Comparison of ENCODE assay signal across 27 cellular contexts in genomic region chr7:561631-562393, GRCh38. TPM values are rescaled to one million over a fixed set of nuclear protein-coding genes. Genes with fewer than 3 reads are reported as not detected.
DNase-seq lines count a peak whose midpoint lies in the region; ATAC-seq, FAIRE-seq and TF ChIP-seq lines count a peak whose summit lies in the region.
"Had no signal": no experiment of that assay in that cellular context is flagged by ENCODE, and none has a peak within 500 bp of the region (broad histone marks: within the 10 kb centered on the region; RNA-seq: fewer than 3 reads in every experiment).

No MANE protein-coding gene starts in this region.

- peak overlapping the region; percentile 59 for H3K27ac Mint-ChIP-seq in neural progenitor cell
- no peak overlapping the region for H3K27ac Mint-ChIP-seq in type B pancreatic cell
- H3K27ac Mint-ChIP-seq in activated naive CD4-positive, alpha-beta T cell treated with anti-CD3 and anti-CD28 coated beads, Interleukin-2, amount 50 U/mL, for 72 hours, result peak overlapping the region in 1 of 2 donors; percentile 68
- H3K27ac Mint-ChIP-seq: activated B cell treated with CpG ODN at 0.5 μM for 24 hours; activated naive CD4-positive, alpha-beta T cell treated with anti-CD3 and anti-CD28 coated beads, Interleukin-2, amount 50 U/mL, for 24 hours; T-helper 17 cell had no signal

- no peaks in the 10 kb centered on the region for H3K79me2 ChIP-seq in neural progenitor cell (ENCODE audit: low read depth)
- H3K79me2 ChIP-seq: hepatocyte had no signal

- no peaks in the 10 kb centered on the region for H4K20me1 ChIP-seq in neural progenitor cell (ENCODE audit: low read depth)

- H3K4me1 Mint-ChIP-seq in neural progenitor cell (peaks cover 4% of the 10 kb centered on the region), type B pancreatic cell (ENCODE audit: unreplicated experiment) (peaks cover 6% of the 10 kb centered on the region)
- H3K4me1 Mint-ChIP-seq: activated B cell treated with CpG ODN at 0.5 μM for 24 hours, T-helper 17 cell had no signal

- no peak for TF ChIP-seq CTCF in right atrium auricular region (IDR thresholded peaks at IDR 0.05)
- TF ChIP-seq CTCF in epithelial cell of proximal tubule (conservative IDR thresholded peaks at IDR 0.05; ENCODE audit: low read depth, low read length), result no peak
- TF ChIP-seq CTCF in neural progenitor cell (IDR thresholded peaks at IDR 0.05), result no peak
- no peak for TF ChIP-seq CTCF in type B pancreatic cell (conservative IDR thresholded peaks at IDR 0.05)

- no peaks in the 10 kb centered on the region for H3F3A ChIP-seq in neural progenitor cell (ENCODE audit: low read depth)

- H3K4me3 Mint-ChIP-seq in neural progenitor cell, result no peak overlapping the region
- no peak overlapping the region for H3K4me3 Mint-ChIP-seq in type B pancreatic cell
- H3K4me3 Mint-ChIP-seq: activated B cell treated with CpG ODN at 0.5 μM for 24 hours; activated CD8-positive, alpha-beta T cell treated with anti-CD3 and anti-CD28 coated beads for 36 hours; activated naive CD4-positive, alpha-beta T cell treated with anti-CD3 and anti-CD28 coated beads, Interleukin-2, amount 50 U/mL, for 24 hours; brain; stimulated activated naive CD8-positive, alpha-beta T cell treated with anti-CD3 and anti-CD28 coated beads, Interleukin-15, amount 100 ng/mL, for 72 hours; T-helper 17 cell had no signal

- H3K4me1 ChIP-seq in right atrium auricular region (peaks cover 0 to 17% of the 10 kb centered on the region in 2 donors), neural progenitor cell (no peaks in the 10 kb centered on the region)
- H3K4me1 ChIP-seq: BE2C, upper lobe of right lung had no signal

- FAIRE-seq in urothelium cell line (lab: Jason Lieb, UNC), result peak; percentile 13
- FAIRE-seq: GM18507, islet of Langerhans had no signal

- H3K27ac ChIP-seq in right atrium auricular region, result no peak overlapping the region
- H3K27ac ChIP-seq in neural progenitor cell, result no peak overlapping the region
- H3K27ac ChIP-seq: hepatocyte, upper lobe of right lung had no signal

- H3K9ac ChIP-seq in neural progenitor cell, result no peak overlapping the region

- H3K4me3 ChIP-seq in right atrium auricular region, result no peak overlapping the region
- peak overlapping the region; percentile 40 for H3K4me3 ChIP-seq in epithelial cell of proximal tubule (ENCODE audit: low read depth, low read length)
- H3K4me3 ChIP-seq in neural progenitor cell, result no peak overlapping the region
- H3K4me3 ChIP-seq: hepatocyte, upper lobe of right lung had no signal

- no peaks in the 10 kb centered on the region for H3K9me3 ChIP-seq in right atrium auricular region
- no peaks in the 10 kb centered on the region for H3K9me3 ChIP-seq in neural progenitor cell (ENCODE audit: low read depth)
- H3K9me3 ChIP-seq: BE2C, upper lobe of right lung had no signal

- DNase-seq in left ventricle myocardium superior (no peak), right atrium auricular region (ENCODE audit: low spot score) (no peak), epithelial cell of proximal tubule (ENCODE audit: low read depth) (peak; percentile 69), neural progenitor cell (ENCODE audit: low spot score) (no peak), urothelium cell line (ENCODE audit: low spot score) (no peak), RKO (ENCODE audit: low spot score) (no peak), type B pancreatic cell (ENCODE audit: extremely low spot score, unreplicated experiment) (no peak)
- DNase-seq in activated naive CD4-positive, alpha-beta T cell treated with anti-CD3 and anti-CD28 coated beads, Interleukin-2, amount 50 U/mL, for 72 hours (ENCODE audit: low spot score in 2 of 2), result no peak
- DNase-seq: activated B cell treated with CpG ODN at 0.5 μM for 24 hours; activated CD8-positive, alpha-beta T cell treated with anti-CD3 and anti-CD28 coated beads for 36 hours; activated T-cell treated with anti-CD3 and anti-CD28 coated beads, Interleukin-2, amount 50 U/mL, for 48 hours; BE2C; Calu3; KG1; NCI-H1048; NCI-H2029 treated with DMSO at 0.1 percent for 48 hours; NCI-H510A treated with DMSO at 0.1 percent for 48 hours; SIG-M5; stimulated activated CD4-positive, alpha-beta T cell treated with anti-CD3 and anti-CD28 coated beads, Interleukin-2, amount 100 ng/mL, for 24 hours; stimulated activated naive CD8-positive, alpha-beta T cell treated with anti-CD3 and anti-CD28 coated beads, Interleukin-15, amount 100 ng/mL, for 72 hours; T-helper 17 cell; upper lobe of right lung had no signal

- no peak overlapping the region for H3K4me2 ChIP-seq in neural progenitor cell
- H3K4me2 ChIP-seq: hepatocyte had no signal

- no peaks in the 10 kb centered on the region for H3K9me3 Mint-ChIP-seq in neural progenitor cell
- H3K9me3 Mint-ChIP-seq in type B pancreatic cell, result no peaks in the 10 kb centered on the region
- H3K9me3 Mint-ChIP-seq in activated naive CD4-positive, alpha-beta T cell treated with anti-CD3 and anti-CD28 coated beads, Interleukin-2, amount 50 U/mL, for 72 hours, result peaks cover 0 to 7% of the 10 kb centered on the region in 2 donors
- H3K9me3 Mint-ChIP-seq: activated B cell treated with CpG ODN at 0.5 μM for 24 hours; activated naive CD4-positive, alpha-beta T cell treated with anti-CD3 and anti-CD28 coated beads, Interleukin-2, amount 50 U/mL, for 24 hours; brain had no signal

- H3K36me3 ChIP-seq in right atrium auricular region (no peaks in the 10 kb centered on the region), neural progenitor cell (no peaks in the 10 kb centered on the region)
- H3K36me3 ChIP-seq: BE2C, upper lobe of right lung had no signal

- H3K36me3 Mint-ChIP-seq in neural progenitor cell, result no peaks in the 10 kb centered on the region
- no peaks in the 10 kb centered on the region for H3K36me3 Mint-ChIP-seq in type B pancreatic cell
- peaks cover 4 to 18% of the 10 kb centered on the region in 2 donors for H3K36me3 Mint-ChIP-seq in activated naive CD4-positive, alpha-beta T cell treated with anti-CD3 and anti-CD28 coated beads, Interleukin-2, amount 50 U/mL, for 72 hours

- H3K27me3 ChIP-seq in right atrium auricular region (no peaks in the 10 kb centered on the region), neural progenitor cell (no peaks in the 10 kb centered on the region)
- H3K27me3 ChIP-seq: BE2C, hepatocyte, upper lobe of right lung had no signal

- intact Hi-C loops in left ventricle myocardium superior (cut with micrococcal nuclease), result no loop called here

- peak; percentile 27 for ATAC-seq in left ventricle myocardium superior
- no peak for ATAC-seq in activated naive CD4-positive, alpha-beta T cell treated with anti-CD3 and anti-CD28 coated beads, Interleukin-2, amount 50 U/mL, for 72 hours
- ATAC-seq: activated CD8-positive, alpha-beta T cell treated with anti-CD3 and anti-CD28 coated beads for 36 hours; stimulated activated naive CD8-positive, alpha-beta T cell treated with anti-CD3 and anti-CD28 coated beads, Interleukin-15, amount 100 ng/mL, for 72 hours; T-helper 17 cell; upper lobe of right lung had no signal

- peaks cover 7% of the 10 kb centered on the region for H3K27me3 Mint-ChIP-seq in neural progenitor cell (ENCODE audit: insufficient read depth, low read depth)
- no peaks in the 10 kb centered on the region for H3K27me3 Mint-ChIP-seq in type B pancreatic cell
- H3K27me3 Mint-ChIP-seq: activated B cell treated with CpG ODN at 0.5 μM for 24 hours; activated CD8-positive, alpha-beta T cell treated with anti-CD3 and anti-CD28 coated beads for 36 hours; activated naive CD4-positive, alpha-beta T cell treated with anti-CD3 and anti-CD28 coated beads, Interleukin-2, amount 50 U/mL, for 24 hours; brain; stimulated activated naive CD8-positive, alpha-beta T cell treated with anti-CD3 and anti-CD28 coated beads, Interleukin-15, amount 100 ng/mL, for 72 hours; T-helper 17 cell had no signal

- H2AFZ ChIP-seq in neural progenitor cell (replicated peaks), result no peak overlapping the region
- H2AFZ ChIP-seq: hepatocyte had no signal

RNA-seq across cellular contexts. Expression of gene PDGFA, which starts 42.2 kb away (rescaled TPM):
- total RNA-seq in left ventricle myocardium superior (32.7 TPM), right atrium auricular region (10 to 100 TPM; 31.8 to 34.2 TPM), epithelial cell of proximal tubule (11.6 and 27.3 TPM in 2 replicates), neural progenitor cell (ENCODE audit: low replicate concordance) (9.8 and 13.7 TPM in 2 replicates), type B pancreatic cell (ENCODE audit: low replicate concordance) (28.1 and 49.7 TPM in 2 replicates)
- total RNA-seq in activated naive CD4-positive, alpha-beta T cell treated with anti-CD3 and anti-CD28 coated beads, Interleukin-2, amount 50 U/mL, for 72 hours, result 10 to 100 TPM in 1 of 2 donors, 1 to 10 TPM in 1; 8.4 to 11.7 TPM
